20 cellular contexts compared by ENCODE assay signal in genomic region chr17:82869536-82869935, GRCh38. TPM values are rescaled to one million over a fixed set of nuclear protein-coding genes. Genes with fewer than 3 reads are reported as not detected.
"Had no signal": no experiment of that assay in that cellular context is flagged by ENCODE, and none has a peak within 500 bp of the region (broad histone marks: within the 10 kb centered on the region; RNA-seq: fewer than 3 reads in every experiment).

No MANE protein-coding gene starts in this region.

- H3K27ac ChIP-seq: dorsolateral prefrontal cortex, parathyroid adenoma, right atrium auricular region, tibial artery had no signal

- H3K9me2 ChIP-seq: SK-N-SH had no signal

- H3K4me3 ChIP-seq: breast epithelium, dorsolateral prefrontal cortex, esophagus squamous epithelium, right atrium auricular region, skin epidermis, tibial artery had no signal

- H3K27me3 Mint-ChIP-seq: activated CD8-positive, alpha-beta memory T cell treated with anti-CD3 and anti-CD28 coated beads, Interleukin-2, amount 10 ng/mL, durations not matched to agents 7 days and 5 days; activated naive CD8-positive, alpha-beta T cell; activated T-cell treated with anti-CD3 and anti-CD28 coated beads, Interleukin-2, amount 50 U/mL, for 24 hours had no signal

- H3K9me3 Mint-ChIP-seq: activated T-cell treated with anti-CD3 and anti-CD28 coated beads, Interleukin-2, amount 50 U/mL, for 24 hours had no signal

- H3K27me3 ChIP-seq: breast epithelium, dorsolateral prefrontal cortex, esophagus squamous epithelium, right atrium auricular region, tibial artery had no signal

- H3K4me3 Mint-ChIP-seq: activated CD8-positive, alpha-beta memory T cell treated with anti-CD3 and anti-CD28 coated beads, Interleukin-2, amount 10 ng/mL, durations not matched to agents 7 days and 5 days; activated naive CD8-positive, alpha-beta T cell; activated T-cell treated with anti-CD3 and anti-CD28 coated beads, Interleukin-2, amount 50 U/mL, for 24 hours had no signal

- H3K4me1 ChIP-seq: parathyroid adenoma had no signal

- H3K27ac Mint-ChIP-seq: activated CD8-positive, alpha-beta memory T cell treated with anti-CD3 and anti-CD28 coated beads, Interleukin-2, amount 10 ng/mL, durations not matched to agents 7 days and 5 days; activated naive CD8-positive, alpha-beta T cell had no signal

- ATAC-seq: activated CD4-positive, CD25-positive, alpha-beta regulatory T cell treated with anti-CD3 and anti-CD28 coated beads, Interleukin-2, amount 50 U/mL, for 24 hours; activated CD8-positive, alpha-beta memory T cell treated with anti-CD3 and anti-CD28 coated beads, Interleukin-2, amount 10 ng/mL, durations not matched to agents 7 days and 5 days; left colon had no signal

- H2AFZ ChIP-seq: parathyroid adenoma had no signal

- H3K36me3 ChIP-seq: breast epithelium had no signal

- H3K4me2 ChIP-seq: SK-N-SH had no signal

- DNase-seq: activated CD4-positive, alpha-beta T cell treated with anti-CD3 and anti-CD28 coated beads, Interleukin-2, amount 50 U/mL, for 48 hours; activated CD8-positive, alpha-beta memory T cell treated with anti-CD3 and anti-CD28 coated beads, Interleukin-2, amount 10 ng/mL, durations not matched to agents 7 days and 5 days; activated effector memory CD4-positive, alpha-beta T cell treated with anti-CD3 and anti-CD28 coated beads, Interleukin-2, amount 50 U/mL, for 16 hours; activated T-cell treated with anti-CD3 and anti-CD28 coated beads, Interleukin-2, amount 50 U/mL, for 24 hours; amygdala; dorsolateral prefrontal cortex; esophagus squamous epithelium; foreskin fibroblast; left colon; mesenchymal stem cell; SK-N-SH; tibial artery had no signal

- H3K9me3 ChIP-seq: breast epithelium, esophagus squamous epithelium, right atrium auricular region, SK-N-SH, tibial artery had no signal

RNA-seq across cellular contexts. Expression of gene ZNF750, which starts 29.7 kb away (rescaled TPM):
- total RNA-seq: activated CD8-positive, alpha-beta memory T cell treated with anti-CD3 and anti-CD28 coated beads, Interleukin-2, amount 10 ng/mL, durations not matched to agents 7 days and 5 days; chondrocyte; left colon; right atrium auricular region; T-helper 1 cell treated with Interleukin-12 subunit alpha and Interleukin-12 subunit beta and Interleukin-4 antibody, amounts not matched to agents 30 ng/mL and 1 ng/mL, for 36 hours had no signal
